1 cellular context compared by ENCODE assay signal in the genomic region with DNA sequence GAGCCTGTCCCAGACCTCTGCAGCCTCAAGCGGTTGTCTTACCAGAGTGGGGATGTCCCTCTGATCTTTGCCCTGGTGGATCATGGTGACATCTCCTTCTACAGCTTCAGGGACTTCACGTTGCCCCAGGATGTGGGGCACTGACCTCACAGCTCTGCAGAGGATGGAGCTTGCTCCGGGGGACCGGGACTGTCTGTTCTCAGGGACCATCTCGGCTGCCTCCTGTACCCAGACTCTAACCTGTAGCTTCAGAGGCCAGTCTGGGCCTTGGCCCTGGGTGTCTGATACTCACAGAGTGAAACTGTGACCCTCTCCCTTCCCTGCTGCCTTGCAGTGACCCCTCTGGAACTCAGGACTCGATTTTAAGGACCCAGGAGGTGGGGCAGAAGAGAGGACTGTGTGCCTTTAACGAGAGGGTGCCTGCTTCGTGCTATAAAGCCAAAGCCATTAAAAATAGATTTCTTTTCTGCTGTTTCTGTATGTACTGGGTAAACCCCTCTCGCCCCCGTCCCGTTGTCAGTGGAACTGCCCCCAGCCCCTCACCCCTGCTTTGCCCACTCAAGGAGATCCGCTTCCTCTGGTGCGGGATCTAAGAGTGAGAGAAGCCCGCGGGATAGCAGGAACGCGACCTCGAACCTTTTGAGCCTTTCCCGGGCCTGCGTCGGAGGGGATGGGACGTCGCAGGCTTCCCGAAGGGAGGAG.
TF ChIP-seq lines count a peak whose summit lies in the region.

No MANE protein-coding gene starts in this region.

TF ChIP-seq in endothelial cell of umbilical vein, 7 proteins besides CTCF, POLR2A, EP300 and RAD21:
- TF ChIP-seq JUN (IDR thresholded peaks at IDR 0.05; ENCODE audit: borderline replicate concordance, insufficient read depth, insufficient read length, low read depth) = no peak
